Comparison of ENCODE assay signal across 18 cellular contexts in genomic region chr11:2811206-2812091, GRCh38.
A peak's percentile ranks its signal among the peaks of the same experiment; 100 is the strongest.
DNase-seq lines count a peak whose midpoint lies in the region; ATAC-seq and TF ChIP-seq lines count a peak whose summit lies in the region.
"Had no signal": no experiment of that assay in that cellular context is flagged by ENCODE, and none has a peak within 500 bp of the region (broad histone marks: within the 10 kb centered on the region; RNA-seq: fewer than 3 reads in every experiment).

No MANE protein-coding gene starts in this region.

- H3K36me3 Mint-ChIP-seq in CD14-positive monocyte: peaks cover 21 to 27% of the 10 kb centered on the region in 2 donors
- peaks cover 17% of the 10 kb centered on the region for H3K36me3 Mint-ChIP-seq in T-cell
- H3K36me3 Mint-ChIP-seq: stimulated activated effector memory CD8-positive, alpha-beta T cell treated with anti-CD3 and anti-CD28 coated beads, Interleukin-12 subunit alpha, Interleukin-12 subunit beta, amount 100 ng/mL, for 72 hours had no signal

- CTCF ChIA-PET in T-cell (lab: Charles Lee): no interaction called here

- no peak for DNase-seq in CD14-positive monocyte (ENCODE audit: low spot score)
- DNase-seq in adrenal gland: no peak
- peak; percentile 50 to 76 (median 72) for DNase-seq in right cardiac atrium
- DNase-seq in psoas muscle: peak; percentile 23 to 60
- DNase-seq in NCI-H1694 (lab: John Stamatoyannopoulos, UW): no peak
- no peak for DNase-seq in colonic mucosa
- no peak for DNase-seq in T-cell
- DNase-seq: activated CD4-positive, alpha-beta T cell treated with anti-CD3 and anti-CD28 coated beads for 36 hours; activated CD8-positive, alpha-beta memory T cell treated with anti-CD3 and anti-CD28 coated beads, Interleukin-2, amount 50 U/mL, for 48 hours; activated naive CD4-positive, alpha-beta T cell treated with anti-CD3 and anti-CD28 coated beads for 36 hours; Calu3 had no signal

- H3K27ac ChIP-seq in adrenal gland (peak overlapping the region in 3 of 5 donors; percentile 15 to 79 (median 26)), right cardiac atrium (ENCODE audit: low read length) (peak overlapping the region; percentile 65), psoas muscle (no peak overlapping the region), colonic mucosa (no peak overlapping the region)
- H3K27ac ChIP-seq: RWPE1 had no signal

- H3K27ac Mint-ChIP-seq in CD14-positive monocyte (peak overlapping the region; percentile 37 to 92 (median 75)), T-cell (no peak overlapping the region)
- H3K27ac Mint-ChIP-seq: activated CD4-positive, alpha-beta T cell treated with anti-CD3 and anti-CD28 coated beads for 36 hours; activated naive CD4-positive, alpha-beta T cell treated with anti-CD3 and anti-CD28 coated beads for 36 hours; stimulated activated effector memory CD8-positive, alpha-beta T cell treated with anti-CD3 and anti-CD28 coated beads, Interleukin-12 subunit alpha, Interleukin-12 subunit beta, amount 100 ng/mL, for 72 hours; T-helper 1 cell treated with Interleukin-12 subunit alpha and Interleukin-12 subunit beta and Interleukin-4 antibody, amounts not matched to agents 30 μg/mL and 1 μg/mL, for 36 hours had no signal

- peaks cover 0 to 7% (median 0%) of the 10 kb centered on the region in 3 donors for H3K27me3 Mint-ChIP-seq in CD14-positive monocyte (ENCODE audit: low read depth in 3 of 3)
- no peaks in the 10 kb centered on the region for H3K27me3 Mint-ChIP-seq in T-cell
- H3K27me3 Mint-ChIP-seq: activated CD4-positive, alpha-beta T cell treated with anti-CD3 and anti-CD28 coated beads for 36 hours had no signal

- peaks cover 46% of the 10 kb centered on the region for H3K4me1 Mint-ChIP-seq in CD14-positive monocyte
- peaks cover 30 to 58% (median 37%) of the 10 kb centered on the region in 3 donors for H3K4me1 Mint-ChIP-seq in T-cell

- H3K4me3 ChIP-seq in adrenal gland: no peak overlapping the region
- no peak overlapping the region for H3K4me3 ChIP-seq in right cardiac atrium (ENCODE audit: low read length)
- H3K4me3 ChIP-seq in psoas muscle: peak overlapping the region; percentile 41
- H3K4me3 ChIP-seq in colonic mucosa: no peak overlapping the region
- H3K4me3 ChIP-seq: GM12878, left lung had no signal

- H3K9me3 ChIP-seq in adrenal gland (replicated peaks in 1 of 3) (no peaks in the 10 kb centered on the region), right cardiac atrium (ENCODE audit: control insufficient read depth, low read length) (no peaks in the 10 kb centered on the region), psoas muscle (peaks cover 8% of the 10 kb centered on the region), colonic mucosa (no peaks in the 10 kb centered on the region)

- intact Hi-C loops in CD14-positive monocyte (cut with micrococcal nuclease): no loop called here
- intact Hi-C loops in adrenal gland (cut with DNase I): no loop called here
- intact Hi-C loops in right cardiac atrium (cut with DNase I): no loop called here
- intact Hi-C loops in psoas muscle (cut with DNase I): no loop called here
- intact Hi-C loops in colonic mucosa (cut with DNase I): no loop called here

- TF ChIP-seq POLR2A in adrenal gland (IDR thresholded peaks at IDR 0.05): no peak

- no peaks in the 10 kb centered on the region for H3K36me3 ChIP-seq in adrenal gland (replicated peaks in 1 of 2)
- H3K36me3 ChIP-seq in psoas muscle (ENCODE audit: insufficient read depth in 1 of 2, low read depth in 1 of 2): no peaks in the 10 kb centered on the region
- H3K36me3 ChIP-seq in colonic mucosa: no peaks in the 10 kb centered on the region
- H3K36me3 ChIP-seq: left lung had no signal

- H3K9ac ChIP-seq in colonic mucosa (ENCODE audit: low read depth in 2 of 2, low read length in 2 of 2): no peak overlapping the region

- ATAC-seq in right cardiac atrium: peak; percentile 22 to 46
- ATAC-seq in psoas muscle: peak in 1 of 4 donors; percentile 29
- ATAC-seq in HG03280 (IDR thresholded peaks at IDR 0.05; ENCODE audit: unreplicated experiment): no peak
- no peak for ATAC-seq in T-cell (replicated peaks in 1 of 4)
- ATAC-seq: activated CD4-positive, alpha-beta T cell treated with anti-CD3 and anti-CD28 coated beads for 36 hours; GM12878; stimulated activated effector memory CD8-positive, alpha-beta T cell treated with anti-CD3 and anti-CD28 coated beads, Interleukin-12 subunit alpha, Interleukin-12 subunit beta, amount 100 ng/mL, for 72 hours had no signal

- H3K9me3 Mint-ChIP-seq in CD14-positive monocyte (peaks cover 8 to 21% (median 14%) of the 10 kb centered on the region in 7 donors), T-cell (peaks cover 2 to 13% (median 9%) of the 10 kb centered on the region in 3 donors)

- H3K4me1 ChIP-seq in adrenal gland (replicated peaks in 1 of 2): peaks cover 0 to 21% of the 10 kb centered on the region in 2 donors
- peaks cover 20% of the 10 kb centered on the region for H3K4me1 ChIP-seq in right cardiac atrium (ENCODE audit: control insufficient read depth, insufficient read depth, low read length)
- H3K4me1 ChIP-seq in psoas muscle: peaks cover 3% of the 10 kb centered on the region
- H3K4me1 ChIP-seq in colonic mucosa: peaks cover 4% of the 10 kb centered on the region

- POLR2A ChIA-PET in T-cell (lab: Charles Lee): no interaction called here

- H3K27me3 ChIP-seq in adrenal gland (no peaks in the 10 kb centered on the region), right cardiac atrium (ENCODE audit: control insufficient read depth, insufficient read depth) (no peaks in the 10 kb centered on the region), psoas muscle (ENCODE audit: insufficient read depth in 3 of 3, low read length in 2 of 3) (peaks cover 0 to 27% (median 8%) of the 10 kb centered on the region in 3 donors), colonic mucosa (no peaks in the 10 kb centered on the region)
- H3K27me3 ChIP-seq: left lung had no signal

- TF ChIP-seq CTCF in CD14-positive monocyte (IDR thresholded peaks at IDR 0.05) (no peak), adrenal gland (IDR thresholded peaks at IDR 0.05) (no peak), psoas muscle (IDR thresholded peaks at IDR 0.05) (no peak), colonic mucosa (IDR thresholded peaks at IDR 0.05) (no peak)

- WGBS in adrenal gland, 4 donors: 76 to 80% (median 78%) methylated on average over 14 to 34 of the region's 34 CpGs
- 55% methylated on average over 34 of the region's 34 CpGs for WGBS in right cardiac atrium
- WGBS in psoas muscle, 3 donors: 70 to 73% (median 70%) methylated on average over 28 to 34 of the region's 34 CpGs

- H3K4me3 Mint-ChIP-seq in CD14-positive monocyte (peak overlapping the region; percentile 74 to 87), T-cell (peak overlapping the region in 1 of 3 donors; percentile 58)
- H3K4me3 Mint-ChIP-seq: activated CD4-positive, alpha-beta T cell treated with anti-CD3 and anti-CD28 coated beads for 36 hours; activated naive CD4-positive, alpha-beta T cell treated with anti-CD3 and anti-CD28 coated beads for 36 hours; neural crest cell; stimulated activated effector memory CD8-positive, alpha-beta T cell treated with anti-CD3 and anti-CD28 coated beads, Interleukin-12 subunit alpha, Interleukin-12 subunit beta, amount 100 ng/mL, for 72 hours; T-helper 1 cell treated with Interleukin-12 subunit alpha and Interleukin-12 subunit beta and Interleukin-4 antibody, amounts not matched to agents 30 μg/mL and 1 μg/mL, for 36 hours had no signal

Comparison
In these comparisons a context has a peak if more than half of its experiments do, and no peak if none do; other contexts are left out.
1. DNase-seq: peak in right cardiac atrium (3 of 3) and psoas muscle (2 of 2); none in CD14-positive monocyte (single experiment), adrenal gland (0 of 7), NCI-H1694 (single experiment), colonic mucosa (single experiment) and T-cell (0 of 34).
2. H3K27ac Mint-ChIP-seq: peak in CD14-positive monocyte (7 of 7); none in T-cell (0 of 2).
3. H3K27ac ChIP-seq: peak in adrenal gland (3 of 5) and right cardiac atrium (single experiment); none in psoas muscle (single experiment) and colonic mucosa (single experiment).
4. ATAC-seq: peak in right cardiac atrium (2 of 2); none in HG03280 (single experiment) and T-cell (0 of 4).